13 cellular contexts compared by ENCODE assay signal in genomic region chr1:231037585-231038517, GRCh38. TPM values are rescaled to one million over a fixed set of nuclear protein-coding genes. Genes with fewer than 3 reads are reported as not detected.
DNase-seq lines count a peak whose midpoint lies in the region; ATAC-seq and TF ChIP-seq lines count a peak whose summit lies in the region.
"Had no signal": no experiment of that assay in that cellular context is flagged by ENCODE, and none has a peak within 500 bp of the region (broad histone marks: within the 10 kb centered on the region; RNA-seq: fewer than 3 reads in every experiment).

No MANE protein-coding gene starts in this region.

- no peak overlapping the region for H3K9ac ChIP-seq in SK-N-MC (ENCODE audit: insufficient read length)

- no peak overlapping the region for H2AFZ ChIP-seq in hepatocyte

- H3K27me3 ChIP-seq in hepatocyte, result no peaks in the 10 kb centered on the region

- H3K9me2 ChIP-seq in hepatocyte (replicated peaks; ENCODE audit: insufficient read depth), result no peaks in the 10 kb centered on the region

- H3K79me2 ChIP-seq in hepatocyte, result peaks cover 58% of the 10 kb centered on the region

- H3K36me3 Mint-ChIP-seq in activated T-cell treated with anti-CD3 and anti-CD28 coated beads, Interleukin-2, amount 50 U/mL, for 24 hours (ENCODE audit: low read depth), result peaks cover 27% of the 10 kb centered on the region
- H3K36me3 Mint-ChIP-seq in stimulated activated effector memory CD8-positive, alpha-beta T cell treated with anti-CD3 and anti-CD28 coated beads, Interleukin-12 subunit alpha, Interleukin-12 subunit beta, amount 100 ng/mL, for 72 hours, result peaks cover 6% of the 10 kb centered on the region

- no peaks in the 10 kb centered on the region for H3K9me3 Mint-ChIP-seq in activated T-cell treated with anti-CD3 and anti-CD28 coated beads, Interleukin-2, amount 50 U/mL, for 24 hours
- no peaks in the 10 kb centered on the region for H3K9me3 Mint-ChIP-seq in stimulated activated effector memory CD8-positive, alpha-beta T cell treated with anti-CD3 and anti-CD28 coated beads, Interleukin-12 subunit alpha, Interleukin-12 subunit beta, amount 100 ng/mL, for 72 hours
- H3K9me3 Mint-ChIP-seq: activated naive CD4-positive, alpha-beta T cell treated with anti-CD3 and anti-CD28 coated beads, Interleukin-2, amount 50 U/mL, for 72 hours had no signal

- no peak overlapping the region for H3K27ac Mint-ChIP-seq in activated T-cell treated with anti-CD3 and anti-CD28 coated beads, Interleukin-2, amount 50 U/mL, for 24 hours
- no peak overlapping the region for H3K27ac Mint-ChIP-seq in stimulated activated effector memory CD8-positive, alpha-beta T cell treated with anti-CD3 and anti-CD28 coated beads, Interleukin-12 subunit alpha, Interleukin-12 subunit beta, amount 100 ng/mL, for 72 hours
- H3K27ac Mint-ChIP-seq: activated naive CD4-positive, alpha-beta T cell treated with anti-CD3 and anti-CD28 coated beads, Interleukin-2, amount 50 U/mL, for 72 hours had no signal

- H3K4me2 ChIP-seq in hepatocyte, result peak overlapping the region; percentile 97

- no peaks in the 10 kb centered on the region for H3K27me3 Mint-ChIP-seq in activated T-cell treated with anti-CD3 and anti-CD28 coated beads, Interleukin-2, amount 50 U/mL, for 24 hours

- peak overlapping the region; percentile 83 for H3K4me3 Mint-ChIP-seq in activated T-cell treated with anti-CD3 and anti-CD28 coated beads, Interleukin-2, amount 50 U/mL, for 24 hours
- H3K4me3 Mint-ChIP-seq in stimulated activated effector memory CD8-positive, alpha-beta T cell treated with anti-CD3 and anti-CD28 coated beads, Interleukin-12 subunit alpha, Interleukin-12 subunit beta, amount 100 ng/mL, for 72 hours, result peak overlapping the region; percentile 66

- H3K36me3 ChIP-seq in SK-N-MC (ENCODE audit: insufficient read depth, low read length), result no peaks in the 10 kb centered on the region
- no peaks in the 10 kb centered on the region for H3K36me3 ChIP-seq in hepatocyte (replicated peaks; ENCODE audit: insufficient read depth, low read depth)
- H3K36me3 ChIP-seq: neutrophil had no signal

- DNase-seq in activated T-cell treated with anti-CD3 and anti-CD28 coated beads, Interleukin-2, amount 50 U/mL, for 24 hours, result no peak
- DNase-seq in activated T-cell treated with anti-CD3 and anti-CD28 coated beads, Interleukin-2, amount 50 U/mL, for 1 hour, result no peak
- DNase-seq in SK-N-MC (ENCODE audit: low read depth, low spot score) (no peak), hepatocyte (ENCODE audit: low spot score) (peak; percentile 23), NOMO-1 treated with dmso at 0.1 percent for 144 hours (lab: John Stamatoyannopoulos, UW; ENCODE audit: unreplicated experiment) (no peak)
- no peak for DNase-seq in stimulated activated effector memory CD8-positive, alpha-beta T cell treated with anti-CD3 and anti-CD28 coated beads, Interleukin-12 subunit alpha, Interleukin-12 subunit beta, amount 100 ng/mL, for 72 hours (ENCODE audit: low spot score in 2 of 2)
- DNase-seq: activated CD4-positive, alpha-beta T cell treated with anti-CD3 and anti-CD28 coated beads for 4 hours; H7; NCI-H1436 had no signal

- H3K4me3 ChIP-seq in SK-N-MC, result peak overlapping the region; percentile 88
- H3K4me3 ChIP-seq in hepatocyte, result peak overlapping the region; percentile 95

- H3K27ac ChIP-seq in SK-N-MC (no peak overlapping the region), hepatocyte (peak overlapping the region; percentile 91)
- H3K27ac ChIP-seq: neutrophil had no signal

- WGBS in hepatocyte (ENCODE audit: low lambda C conversion rate, missing lambda C conversion rate), result 40% methylated on average over 13 of the region's 13 CpGs

- peaks cover 7% of the 10 kb centered on the region for H4K20me1 ChIP-seq in hepatocyte (ENCODE audit: insufficient read depth, poor library complexity, severe bottlenecking)

- no peaks in the 10 kb centered on the region for H3K9me3 ChIP-seq in SK-N-MC (ENCODE audit: low read depth, low read length)
- no peaks in the 10 kb centered on the region for H3K9me3 ChIP-seq in hepatocyte (ENCODE audit: low read depth)
- H3K9me3 ChIP-seq: neutrophil had no signal

- TF ChIP-seq CTCF in hepatocyte (IDR thresholded peaks at IDR 0.05; ENCODE audit: poor library complexity), result no peak

- peaks cover 41% of the 10 kb centered on the region for H3K4me1 Mint-ChIP-seq in activated T-cell treated with anti-CD3 and anti-CD28 coated beads, Interleukin-2, amount 50 U/mL, for 24 hours (ENCODE audit: low read depth)
- peaks cover 32% of the 10 kb centered on the region for H3K4me1 Mint-ChIP-seq in stimulated activated effector memory CD8-positive, alpha-beta T cell treated with anti-CD3 and anti-CD28 coated beads, Interleukin-12 subunit alpha, Interleukin-12 subunit beta, amount 100 ng/mL, for 72 hours

- H3K4me1 ChIP-seq in hepatocyte (ENCODE audit: insufficient read depth), result peaks cover 23% of the 10 kb centered on the region

- no peak for ATAC-seq in stimulated activated effector memory CD8-positive, alpha-beta T cell treated with anti-CD3 and anti-CD28 coated beads, Interleukin-12 subunit alpha, Interleukin-12 subunit beta, amount 100 ng/mL, for 72 hours
- ATAC-seq in GM19463 (IDR thresholded peaks at IDR 0.05; ENCODE audit: unreplicated experiment) (no peak), HG03139 (IDR thresholded peaks at IDR 0.05; ENCODE audit: unreplicated experiment) (no peak)
- ATAC-seq: activated naive CD4-positive, alpha-beta T cell treated with anti-CD3 and anti-CD28 coated beads, Interleukin-2, amount 50 U/mL, for 72 hours had no signal

RNA-seq across cellular contexts. Expression of gene FAM89A, which starts 2.2 kb away (rescaled TPM):
- total RNA-seq in hepatocyte, result 48.8 and 55.1 TPM in 2 replicates
- polyA plus RNA-seq in hepatocyte, result 53.5 and 54.4 TPM in 2 replicates

RNA-seq across cellular contexts. Expression of gene ARV1, which starts 59.0 kb away (rescaled TPM):
- total RNA-seq in hepatocyte, result 20.0 and 20.6 TPM in 2 replicates
- 19.9 and 24.4 TPM in 2 replicates for polyA plus RNA-seq in hepatocyte

RNA-seq across cellular contexts. Expression of gene TTC13, which starts 59.2 kb away (rescaled TPM):
- 11.5 and 14.9 TPM in 2 replicates for total RNA-seq in hepatocyte
- polyA plus RNA-seq in hepatocyte, result 9.7 and 13.0 TPM in 2 replicates
